8 cellular contexts compared by ENCODE assay signal in genomic region chr1:28642847-28643635, GRCh38. TPM values are rescaled to one million over a fixed set of nuclear protein-coding genes. Genes with fewer than 3 reads are reported as not detected.
DNase-seq lines count a peak whose midpoint lies in the region; ATAC-seq and TF ChIP-seq lines count a peak whose summit lies in the region.

TAF12 (minus strand) TSS chr1:28643067; CDS start chr1:28622081, 20,986 bp downstream.

- 1 to 4% (median 1%) methylated on average over 32 to 49 of the region's 49 CpGs for WGBS in heart left ventricle, 4 donors

- TF ChIP-seq POLR2A in heart left ventricle (IDR thresholded peaks at IDR 0.05): peak in 1 of 2 donors; percentile 94

- DNase-seq in NCI-H1417 treated with DMSO at 0.1 percent for 48 hours (lab: John Stamatoyannopoulos, UW) (peak; percentile 77), SW480 (ENCODE audit: low spot score) (peak; percentile 93), adipocyte (ENCODE audit: low read depth) (peak; percentile 97), heart left ventricle (peak; percentile 92 to 96 (median 94)), posterior vena cava (ENCODE audit: low spot score) (peak; percentile 96), upper lobe of right lung (peak; percentile 95)

- H3K9ac ChIP-seq in adipocyte (ENCODE audit: low read length): peak within 1 kb of the TSS; percentile 98

- H3K27ac ChIP-seq in heart left ventricle (peak within 1 kb of the TSS; percentile 74 to 93 (median 86)), upper lobe of right lung (peak within 1 kb of the TSS; percentile 85)

- TF ChIP-seq CTCF in GM12874 (IDR thresholded peaks at IDR 0.05; ENCODE audit: insufficient read depth, low read depth, low read length) (peak; percentile 60), heart left ventricle (IDR thresholded peaks at IDR 0.05) (peak in 10 of 12 donors; percentile 24 to 57 (median 44)), upper lobe of right lung (IDR thresholded peaks at IDR 0.05) (peak; percentile 50)

- H3K27me3 ChIP-seq in adipocyte (replicated peaks; ENCODE audit: control insufficient read depth, insufficient read depth, low read length): no peaks in the 10 kb centered on the region
- H3K27me3 ChIP-seq in heart left ventricle: no peaks in the 10 kb centered on the region
- H3K27me3 ChIP-seq in upper lobe of right lung: no peaks in the 10 kb centered on the region

- H3K4me3 ChIP-seq in adipocyte (ENCODE audit: low read length) (peak within 1 kb of the TSS; percentile 94), heart left ventricle (peak within 1 kb of the TSS; percentile 43 to 93 (median 76)), upper lobe of right lung (peak within 1 kb of the TSS; percentile 81)

- H3K4me1 ChIP-seq in adipocyte (ENCODE audit: control insufficient read depth, insufficient read depth, low read length) (peaks cover 17% of the 10 kb centered on the region), heart left ventricle (peaks cover 6 to 44% (median 35%) of the 10 kb centered on the region in 12 donors), upper lobe of right lung (peaks cover 28% of the 10 kb centered on the region)

- peak; percentile 85 for ATAC-seq in HG02763 (IDR thresholded peaks at IDR 0.05; ENCODE audit: unreplicated experiment)
- peak; percentile 91 to 96 (median 95) for ATAC-seq in heart left ventricle
- peak; percentile 96 for ATAC-seq in upper lobe of right lung

- H3K36me3 ChIP-seq in adipocyte (ENCODE audit: control insufficient read depth, insufficient read depth, low read length, severe bottlenecking) (no peaks in the 10 kb centered on the region), heart left ventricle (no peaks in the 10 kb centered on the region), upper lobe of right lung (no peaks in the 10 kb centered on the region)

- no peaks in the 10 kb centered on the region for H3K9me3 ChIP-seq in adipocyte (ENCODE audit: control insufficient read depth, low read length)
- no peaks in the 10 kb centered on the region for H3K9me3 ChIP-seq in heart left ventricle
- H3K9me3 ChIP-seq in upper lobe of right lung: no peaks in the 10 kb centered on the region

- intact Hi-C loops in heart left ventricle (cut with DNase I) (loop anchor here (1.0 to 10.0 kb wide), 10 partner anchors 25 to 539 kb away; partner anchors contain the start of genes YTHDF2 (in 6 of the 10), GMEB1 (in 3 of the 10) and SRSF4 (in 1 of the 10)), posterior vena cava (cut with DNase I) (no loop called here), upper lobe of right lung (cut with DNase I) (loop anchor here (10.0 kb wide), 1 partner anchor 92 kb away; the partner anchor contains the start of gene YTHDF2)

RNA-seq across cellular contexts. Expression of gene TAF12, which starts in this region (rescaled TPM):
- total RNA-seq in heart left ventricle (10 to 100 TPM; 18.3 to 38.5 (median 21.1) TPM), posterior vena cava (10 to 100 TPM; 14.9 to 16.5 TPM), upper lobe of right lung (21.0 TPM)
- 10 to 100 TPM; 29.0 to 35.7 TPM for polyA plus RNA-seq in heart left ventricle

Comparison
In these comparisons a context has a peak if more than half of its experiments do, and no peak if none do; other contexts are left out.
1. Peak in every context shown above with its lines: DNase-seq, ATAC-seq, H3K4me3 ChIP-seq and H3K27ac ChIP-seq.
2. intact Hi-C loops: an anchor here in heart left ventricle (1.0 to 10.0 kb wide) and upper lobe of right lung (10.0 kb wide); none called in posterior vena cava.